Comparison of ENCODE assay signal across 8 cellular contexts in the genomic region with DNA sequence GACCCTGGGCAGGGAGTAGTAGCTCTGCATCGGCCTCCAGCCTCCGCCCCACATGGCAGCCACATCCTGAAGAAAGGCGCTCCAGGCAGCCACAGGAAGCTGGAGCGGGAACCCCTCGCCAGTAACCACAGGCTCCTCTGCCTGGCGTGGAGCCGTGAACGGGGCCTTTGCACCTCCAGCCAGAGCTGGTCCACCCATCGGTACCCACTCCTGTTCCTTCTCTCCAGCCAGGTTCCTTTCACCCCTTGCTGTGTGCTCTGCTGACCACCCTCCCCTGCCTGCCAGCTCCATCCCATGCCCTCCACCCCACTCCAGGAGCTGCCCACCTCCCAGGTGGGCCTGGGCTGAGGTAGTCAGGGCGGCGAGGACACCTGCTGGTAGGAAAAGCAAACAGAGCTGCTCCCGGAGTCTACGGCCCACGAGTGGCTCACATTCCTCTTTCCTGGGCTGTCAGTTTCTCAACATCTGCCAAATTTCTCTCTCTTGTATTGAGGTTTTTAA. TPM values are rescaled to one million over a fixed set of nuclear protein-coding genes. Genes with fewer than 3 reads are reported as not detected.
DNase-seq lines count a peak whose midpoint lies in the region; ATAC-seq lines count a peak whose summit lies in the region.

No MANE protein-coding gene starts in this region.

- CTCF ChIA-PET in activated CD4-positive, alpha-beta T cell treated with anti-CD3 and anti-CD28 coated beads, Interleukin-2, amount 10 ng/mL, durations not matched to agents 7 days and 5 days (lab: Charles Lee), result interaction anchor here (0.7 to 2.3 kb wide), 9 partner anchors 8 to 270 kb away, joined by 3 to 8 read pairs (median 3); no protein-coding TSS in a partner anchor

- H3K36me3 Mint-ChIP-seq in activated CD4-positive, alpha-beta T cell treated with anti-CD3 and anti-CD28 coated beads, Interleukin-2, amount 10 ng/mL, durations not matched to agents 7 days and 5 days (ENCODE audit: low read depth), result no peaks in the 10 kb centered on the region

- H3K9ac ChIP-seq in skeletal muscle satellite cell (ENCODE audit: low read depth, low read length), result no peak overlapping the region

- POLR2A ChIA-PET in activated CD4-positive, alpha-beta T cell treated with anti-CD3 and anti-CD28 coated beads, Interleukin-2, amount 10 ng/mL, durations not matched to agents 7 days and 5 days (lab: Charles Lee), result no interaction called here

- H3K27ac Mint-ChIP-seq in activated CD4-positive, alpha-beta T cell treated with anti-CD3 and anti-CD28 coated beads, Interleukin-2, amount 10 ng/mL, durations not matched to agents 7 days and 5 days, result no peak overlapping the region

- H3K27me3 ChIP-seq in H7 (ENCODE audit: control insufficient read depth, insufficient read depth, low read length) (peaks cover 11% of the 10 kb centered on the region), skeletal muscle satellite cell (ENCODE audit: control insufficient read depth, insufficient read depth, low read length) (peaks cover 4% of the 10 kb centered on the region)

- H3K4me3 Mint-ChIP-seq in activated CD4-positive, alpha-beta T cell treated with anti-CD3 and anti-CD28 coated beads, Interleukin-2, amount 10 ng/mL, durations not matched to agents 7 days and 5 days, result no peak overlapping the region

- DNase-seq in Ammon's horn (ENCODE audit: low spot score), result peak; percentile 54
- DNase-seq in H7, result peak; percentile 90
- peak; percentile 18 for DNase-seq in activated CD4-positive, alpha-beta T cell treated with anti-CD3 and anti-CD28 coated beads, Interleukin-2, amount 10 ng/mL, durations not matched to agents 7 days and 5 days
- peak; percentile 51 for DNase-seq in germinal center (ENCODE audit: low spot score)
- DNase-seq in NCI-H187 treated with DMSO at 0.1 percent for 48 hours (lab: John Stamatoyannopoulos, UW), result no peak

- no peaks in the 10 kb centered on the region for H3K9me3 ChIP-seq in skeletal muscle satellite cell (replicated peaks; ENCODE audit: low read length)

- H3K4me1 Mint-ChIP-seq in activated CD4-positive, alpha-beta T cell treated with anti-CD3 and anti-CD28 coated beads, Interleukin-2, amount 10 ng/mL, durations not matched to agents 7 days and 5 days, result peaks cover 46% of the 10 kb centered on the region

- H3K36me3 ChIP-seq in H7 (replicated peaks; ENCODE audit: control insufficient read depth, insufficient read depth, low read length), result no peaks in the 10 kb centered on the region
- H3K36me3 ChIP-seq in skeletal muscle satellite cell (ENCODE audit: insufficient read depth, low read length), result no peaks in the 10 kb centered on the region

- H3K27me3 Mint-ChIP-seq in activated CD4-positive, alpha-beta T cell treated with anti-CD3 and anti-CD28 coated beads, Interleukin-2, amount 10 ng/mL, durations not matched to agents 7 days and 5 days, result peaks cover 5% of the 10 kb centered on the region

- no peaks in the 10 kb centered on the region for H3K9me3 Mint-ChIP-seq in activated CD4-positive, alpha-beta T cell treated with anti-CD3 and anti-CD28 coated beads, Interleukin-2, amount 10 ng/mL, durations not matched to agents 7 days and 5 days

- ATAC-seq in GM21515 (IDR thresholded peaks at IDR 0.05; ENCODE audit: unreplicated experiment) (no peak), GM19324 (IDR thresholded peaks at IDR 0.05; ENCODE audit: low FRiP score, unreplicated experiment) (no peak)

- H3K4me2 ChIP-seq in skeletal muscle satellite cell (ENCODE audit: low read length), result peak overlapping the region; percentile 89

- H3K4me1 ChIP-seq in skeletal muscle satellite cell (ENCODE audit: control insufficient read depth, insufficient read depth, low read length), result peaks cover 29% of the 10 kb centered on the region

- H3K4me3 ChIP-seq in H7 (ENCODE audit: insufficient read depth, low read depth, low read length) (no peak overlapping the region), skeletal muscle satellite cell (ENCODE audit: low read length) (no peak overlapping the region)

RNA-seq across cellular contexts. Expression of gene TGFB3, which starts 2.7 kb away (rescaled TPM):
- total RNA-seq in H7 (2014; rRNA removed; shearing (Covaris generic)), result 0.96 and 0.97 TPM in 2 replicates
- 1 to 10 TPM; 1.5 to 1.9 TPM for total RNA-seq in activated CD4-positive, alpha-beta T cell treated with anti-CD3 and anti-CD28 coated beads, Interleukin-2, amount 10 ng/mL, durations not matched to agents 7 days and 5 days
- total RNA-seq in skeletal muscle satellite cell (2012; rRNA removed), result 5.1 and 8.3 TPM in 2 replicates

RNA-seq across cellular contexts. Expression of gene IFT43, which starts 6.4 kb away (rescaled TPM):
- total RNA-seq in H7 (2014; rRNA removed; shearing (Covaris generic)), result 17.2 and 24.6 TPM in 2 replicates
- total RNA-seq in activated CD4-positive, alpha-beta T cell treated with anti-CD3 and anti-CD28 coated beads, Interleukin-2, amount 10 ng/mL, durations not matched to agents 7 days and 5 days, result 1 to 10 TPM; 4.5 TPM
- total RNA-seq in skeletal muscle satellite cell (2012; rRNA removed), result 26.6 and 36.0 TPM in 2 replicates
